Comparison of ENCODE assay signal across 22 cellular contexts in genomic region chr3:146177072-146177936, GRCh38. TPM values are rescaled to one million over a fixed set of nuclear protein-coding genes. Genes with fewer than 3 reads are reported as not detected.
A peak's percentile ranks its signal among the peaks of the same experiment; 100 is the strongest.
DNase-seq lines count a peak whose midpoint lies in the region; ATAC-seq and TF ChIP-seq lines count a peak whose summit lies in the region.
"Had no signal": no experiment of that assay in that cellular context is flagged by ENCODE, and none has a peak within 500 bp of the region (broad histone marks: within the 10 kb centered on the region; RNA-seq: fewer than 3 reads in every experiment).

No MANE protein-coding gene starts in this region.

- H3K9me3 ChIP-seq in osteoblast (ENCODE audit: low read depth, low read length) = no peaks in the 10 kb centered on the region
- H3K9me3 ChIP-seq in CD8-positive, alpha-beta memory T cell (ENCODE audit: low read length) = no peaks in the 10 kb centered on the region
- no peaks in the 10 kb centered on the region for H3K9me3 ChIP-seq in testis
- no peaks in the 10 kb centered on the region for H3K9me3 ChIP-seq in SK-N-SH
- H3K9me3 ChIP-seq: A549, BLaER1 had no signal

- H3K4me3 Mint-ChIP-seq in CD8-positive, alpha-beta memory T cell = no peak overlapping the region
- no peak overlapping the region for H3K4me3 Mint-ChIP-seq in activated T-helper 17 cell treated with anti-CD3 and anti-CD28 coated beads, Interleukin-2, amount 50 U/mL, for 72 hours
- H3K4me3 Mint-ChIP-seq: activated B cell treated with CpG ODN at 0.5 μM for 24 hours; activated T-helper 1 cell treated with anti-CD3 and anti-CD28 coated beads, Interleukin-12 subunit alpha, Interleukin-12 subunit beta, Interleukin-2, Interleukin-4 antibody, amounts not matched to agents 30 ng/mL and 10 ng/mL and 1 ng/mL, durations not matched to agents 14 hours and 24 hours and 36 hours; mesothelial cell of epicardium; natural killer cell had no signal

- TF ChIP-seq POLR2A in testis (IDR thresholded peaks at IDR 0.05) = no peak

- H3K9me3 Mint-ChIP-seq in CD8-positive, alpha-beta memory T cell = peaks cover 0 to 2% (median 0%) of the 10 kb centered on the region in 5 donors
- no peaks in the 10 kb centered on the region for H3K9me3 Mint-ChIP-seq in activated T-helper 17 cell treated with anti-CD3 and anti-CD28 coated beads, Interleukin-2, amount 50 U/mL, for 72 hours
- H3K9me3 Mint-ChIP-seq: activated B cell treated with CpG ODN at 0.5 μM for 24 hours; activated T-helper 1 cell treated with anti-CD3 and anti-CD28 coated beads, Interleukin-12 subunit alpha, Interleukin-12 subunit beta, Interleukin-2, Interleukin-4 antibody, amounts not matched to agents 30 ng/mL and 10 ng/mL and 1 ng/mL, durations not matched to agents 14 hours and 24 hours and 36 hours had no signal

- H3K9ac ChIP-seq in SK-N-SH = no peak overlapping the region
- H3K9ac ChIP-seq: BLaER1 had no signal

- H3K36me3 ChIP-seq in osteoblast (ENCODE audit: insufficient read depth, low read length) (no peaks in the 10 kb centered on the region), testis (ENCODE audit: low read depth, missing control alignments) (no peaks in the 10 kb centered on the region), SK-N-SH (replicated peaks in 1 of 2; ENCODE audit: control insufficient read depth in 1 of 2, insufficient read depth in 2 of 2, low read length in 1 of 2) (no peaks in the 10 kb centered on the region)
- no peaks in the 10 kb centered on the region for H3K36me3 ChIP-seq in CD8-positive, alpha-beta memory T cell (ENCODE audit: insufficient read depth, low read length)
- H3K36me3 ChIP-seq: BLaER1, cardiac muscle cell had no signal

- ATAC-seq in activated T-helper 17 cell treated with anti-CD3 and anti-CD28 coated beads, Interleukin-2, amount 50 U/mL, for 72 hours (replicated peaks) = no peak
- ATAC-seq: A549, natural killer cell had no signal

- WGBS in testis, 2 donors = 80 to 87% methylated on average over 5 of the region's 5 CpGs
- WGBS in SK-N-SH (ENCODE audit: low lambda C conversion rate) = 10% methylated on average over 5 of the region's 5 CpGs

- H3K9me2 ChIP-seq in SK-N-SH = no peaks in the 10 kb centered on the region

- intact Hi-C loops in testis (cut with DNase I; ENCODE audit: low total_unique reads) = no loop called here

- DNase-seq in AG10803 (ENCODE audit: low read depth) = peak; percentile 60
- DNase-seq in LHCN-M2 (ENCODE audit: low read depth) = peak; percentile 36
- peak; percentile 77 for DNase-seq in fibroblast of peridontal ligament (ENCODE audit: extremely low read depth)
- DNase-seq in osteoblast (ENCODE audit: insufficient read length, low spot score, missing footprints) = no peak
- DNase-seq in CD8-positive, alpha-beta memory T cell = no peak
- no peak for DNase-seq in testis
- DNase-seq in SK-N-SH = no peak
- DNase-seq: activated B cell treated with CpG ODN at 0.5 μM for 24 hours; activated naive CD4-positive, alpha-beta T cell treated with anti-CD3 and anti-CD28 coated beads, Interleukin-2, amount 50 U/mL, for 16 hours; amygdala; DND-41; natural killer cell; NCI-H1092 treated with DMSO at 0.1 percent for 48 hours; NCI-H187 treated with DMSO at 0.1 percent for 48 hours; T-helper 9 cell had no signal

- H2AFZ ChIP-seq in osteoblast (ENCODE audit: low read length) (no peak overlapping the region), SK-N-SH (ENCODE audit: low read depth) (no peak overlapping the region)

- H3K4me2 ChIP-seq in osteoblast (ENCODE audit: insufficient read depth, low read length) = peak overlapping the region; percentile 25
- no peak overlapping the region for H3K4me2 ChIP-seq in SK-N-SH
- H3K4me2 ChIP-seq: A549, BLaER1 had no signal

- no peaks in the 10 kb centered on the region for H3F3A ChIP-seq in SK-N-SH (replicated peaks; ENCODE audit: insufficient read depth)

- H3K4me1 Mint-ChIP-seq in CD8-positive, alpha-beta memory T cell = no peaks in the 10 kb centered on the region
- H3K4me1 Mint-ChIP-seq in activated T-helper 17 cell treated with anti-CD3 and anti-CD28 coated beads, Interleukin-2, amount 50 U/mL, for 72 hours = no peaks in the 10 kb centered on the region
- H3K4me1 Mint-ChIP-seq: activated B cell treated with CpG ODN at 0.5 μM for 24 hours, natural killer cell had no signal

- TF ChIP-seq EP300 in SK-N-SH (IDR thresholded peaks at IDR 0.05; ENCODE audit: borderline replicate concordance in 1 of 2, low read depth in 1 of 2, low read length in 1 of 2) = no peak

- POLR2A ChIA-PET in CD8-positive, alpha-beta memory T cell (lab: Charles Lee) = no interaction called here
- POLR2A ChIA-PET in SK-N-SH (lab: Yijun Ruan, JAX) = no interaction called here

- no peak overlapping the region for H3K27ac Mint-ChIP-seq in CD8-positive, alpha-beta memory T cell
- no peak overlapping the region for H3K27ac Mint-ChIP-seq in activated T-helper 17 cell treated with anti-CD3 and anti-CD28 coated beads, Interleukin-2, amount 50 U/mL, for 72 hours
- H3K27ac Mint-ChIP-seq: activated B cell treated with CpG ODN at 0.5 μM for 24 hours; activated T-helper 1 cell treated with anti-CD3 and anti-CD28 coated beads, Interleukin-12 subunit alpha, Interleukin-12 subunit beta, Interleukin-2, Interleukin-4 antibody, amounts not matched to agents 30 ng/mL and 10 ng/mL and 1 ng/mL, durations not matched to agents 14 hours and 24 hours and 36 hours; mesothelial cell of epicardium; natural killer cell had no signal

- no peaks in the 10 kb centered on the region for H4K20me1 ChIP-seq in osteoblast (ENCODE audit: insufficient read depth, low read length)
- no peaks in the 10 kb centered on the region for H4K20me1 ChIP-seq in SK-N-SH (ENCODE audit: insufficient read depth)
- H4K20me1 ChIP-seq: BLaER1 had no signal

- H3K27ac ChIP-seq in osteoblast (ENCODE audit: low read depth, low read length) (peak overlapping the region; percentile 39), testis (no peak overlapping the region), SK-N-SH (ENCODE audit: low read depth in 2 of 2, low read length in 1 of 2) (no peak overlapping the region)
- H3K27ac ChIP-seq in CD8-positive, alpha-beta memory T cell (ENCODE audit: low read depth, low read length) = no peak overlapping the region
- H3K27ac ChIP-seq: BLaER1, cardiac muscle cell, RWPE1 had no signal

- no peaks in the 10 kb centered on the region for H3K79me2 ChIP-seq in osteoblast (ENCODE audit: insufficient read depth, low read length)
- no peaks in the 10 kb centered on the region for H3K79me2 ChIP-seq in SK-N-SH (ENCODE audit: insufficient read depth)

- H3K4me1 ChIP-seq in osteoblast (ENCODE audit: insufficient read depth, low read length) (peaks cover 19% of the 10 kb centered on the region), testis (no peaks in the 10 kb centered on the region), SK-N-SH (ENCODE audit: control insufficient read depth in 1 of 2, insufficient read depth in 2 of 2, low read depth in 1 of 2, low read length in 1 of 2) (no peaks in the 10 kb centered on the region)
- no peaks in the 10 kb centered on the region for H3K4me1 ChIP-seq in CD8-positive, alpha-beta memory T cell (ENCODE audit: insufficient read depth, low read length)
- H3K4me1 ChIP-seq: BLaER1 had no signal

- H3K4me3 ChIP-seq in AG10803 (ENCODE audit: low read length) = no peak overlapping the region
- no peak overlapping the region for H3K4me3 ChIP-seq in osteoblast (ENCODE audit: insufficient read depth, low read length)
- H3K4me3 ChIP-seq in CD8-positive, alpha-beta memory T cell (ENCODE audit: low read length) = no peak overlapping the region
- no peak overlapping the region for H3K4me3 ChIP-seq in testis
- no peak overlapping the region for H3K4me3 ChIP-seq in SK-N-SH (ENCODE audit: low read depth in 2 of 2, low read length in 1 of 2)
- H3K4me3 ChIP-seq: A549, BLaER1, cardiac muscle cell had no signal

- H3K27me3 Mint-ChIP-seq in CD8-positive, alpha-beta memory T cell = peaks cover 0 to 9% of the 10 kb centered on the region in 2 donors
- peaks cover 12% of the 10 kb centered on the region for H3K27me3 Mint-ChIP-seq in activated T-helper 17 cell treated with anti-CD3 and anti-CD28 coated beads, Interleukin-2, amount 50 U/mL, for 72 hours

- TF ChIP-seq CTCF in AG10803 (conservative IDR thresholded peaks at IDR 0.05; ENCODE audit: low read length) (no peak), osteoblast (IDR thresholded peaks at IDR 0.05; ENCODE audit: extremely low read depth, low read depth, low read length) (no peak), testis (IDR thresholded peaks at IDR 0.05) (no peak), SK-N-SH (IDR thresholded peaks at IDR 0.05) (no peak)

- TF ChIP-seq RAD21 in SK-N-SH (IDR thresholded peaks at IDR 0.05; ENCODE audit: low read length) = no peak

- no peaks in the 10 kb centered on the region for H3K36me3 Mint-ChIP-seq in CD8-positive, alpha-beta memory T cell
- H3K36me3 Mint-ChIP-seq in activated T-helper 17 cell treated with anti-CD3 and anti-CD28 coated beads, Interleukin-2, amount 50 U/mL, for 72 hours (ENCODE audit: low read depth) = no peaks in the 10 kb centered on the region
- H3K36me3 Mint-ChIP-seq: mesothelial cell of epicardium, natural killer cell had no signal

- H3K27me3 ChIP-seq in osteoblast (ENCODE audit: insufficient read depth, low read length) = no peaks in the 10 kb centered on the region
- no peaks in the 10 kb centered on the region for H3K27me3 ChIP-seq in CD8-positive, alpha-beta memory T cell (ENCODE audit: insufficient read depth, low read length, poor library complexity, severe bottlenecking)
- no peaks in the 10 kb centered on the region for H3K27me3 ChIP-seq in testis
- H3K27me3 ChIP-seq in SK-N-SH (ENCODE audit: insufficient read depth) = no peaks in the 10 kb centered on the region; the same call in 1 of the 2 replicates
- H3K27me3 ChIP-seq: BLaER1, cardiac muscle cell had no signal

- CTCF ChIA-PET in CD8-positive, alpha-beta memory T cell (lab: Charles Lee) = no interaction called here
- CTCF ChIA-PET in SK-N-SH (lab: Yijun Ruan, JAX) = interaction anchor here (1.0 to 3.9 kb wide), 3 partner anchors 11 to 13 kb away, joined by 5 to 13 read pairs (median 5); no protein-coding TSS in a partner anchor

TF ChIP-seq in SK-N-SH, 30 proteins besides CTCF, POLR2A, EP300 and RAD21 (continues in another document):
- TF ChIP-seq FOXM1 (IDR thresholded peaks at IDR 0.05; ENCODE audit: low read depth) (no peak), MEF2A (IDR thresholded peaks at IDR 0.05; ENCODE audit: borderline replicate concordance, low read depth) (no peak), POLR2AphosphoS5 (IDR thresholded peaks at IDR 0.05; ENCODE audit: low read depth, low read length) (no peak)

RNA-seq across cellular contexts. Expression of gene PLOD2, which starts 16.3 kb away (rescaled TPM):
- total RNA-seq in LHCN-M2 (2014; rRNA removed) (197 and 249 TPM in 2 replicates), osteoblast (282 and 345 TPM in 2 replicates), testis (10 to 100 TPM; 13.4 to 20.9 TPM)
- 110 TPM for polyA plus RNA-seq in LHCN-M2 (2012)
- total RNA-seq in CD8-positive, alpha-beta memory T cell = under 1 TPM; 0.18 to 0.35 TPM
- not detected for polyA plus RNA-seq in CD8-positive, alpha-beta memory T cell
- polyA plus RNA-seq in testis (ENCODE audit: insufficient read depth, low read depth, low replicate concordance) (9.9 TPM), SK-N-SH (2012; rRNA removed) (0.58 and 0.93 TPM in 2 replicates)
- 1.2 and 1.5 TPM in 2 replicates for polyA plus RNA-seq in SK-N-SH (2012; cell fraction: cytosol; rRNA removed)
- polyA plus RNA-seq in SK-N-SH (2012; cell fraction: nucleus; rRNA removed) = 0.56 and 1.0 TPM in 2 replicates
- total RNA-seq in activated T-helper 17 cell treated with anti-CD3 and anti-CD28 coated beads, Interleukin-2, amount 50 U/mL, for 72 hours = 1 to 10 TPM; 3.7 to 6.6 TPM
- total RNA-seq: activated B cell treated with CpG ODN at 0.5 μM for 24 hours had no signal

Comparison
In these comparisons a context has a peak if more than half of its experiments do, and no peak if none do; other contexts are left out.
1. DNase-seq: peak in AG10803 (single experiment), LHCN-M2 (single experiment) and fibroblast of peridontal ligament (single experiment); none in osteoblast (single experiment), CD8-positive, alpha-beta memory T cell (0 of 5), testis (single experiment) and SK-N-SH (single experiment).